ENCODE assay signal across 1 cellular context in the genomic region with DNA sequence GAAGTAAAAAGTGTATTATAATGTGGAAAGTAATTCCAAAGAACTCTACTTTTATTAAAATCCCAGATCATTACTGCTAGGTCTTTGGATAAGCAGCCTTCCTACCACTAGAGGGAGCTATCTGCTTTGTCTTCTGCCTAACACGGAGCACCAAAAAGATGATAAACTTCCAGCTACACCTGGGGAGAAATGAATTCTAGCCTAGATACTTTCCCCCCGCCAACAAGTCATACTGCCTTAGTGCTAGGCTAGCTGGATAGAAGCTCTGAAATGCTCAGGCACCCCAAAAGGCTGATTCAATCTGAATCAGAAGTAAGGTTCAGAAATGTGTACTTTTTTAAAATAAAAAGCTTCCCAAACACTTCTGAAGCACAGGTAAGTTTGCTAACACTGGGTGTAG.
TF ChIP-seq lines count a peak whose summit lies in the region.

No MANE protein-coding gene starts in this region.

TF ChIP-seq in HepG2, 621 proteins besides CTCF, POLR2A, EP300 and RAD21:
- TF ChIP-seq, protein P1, sequence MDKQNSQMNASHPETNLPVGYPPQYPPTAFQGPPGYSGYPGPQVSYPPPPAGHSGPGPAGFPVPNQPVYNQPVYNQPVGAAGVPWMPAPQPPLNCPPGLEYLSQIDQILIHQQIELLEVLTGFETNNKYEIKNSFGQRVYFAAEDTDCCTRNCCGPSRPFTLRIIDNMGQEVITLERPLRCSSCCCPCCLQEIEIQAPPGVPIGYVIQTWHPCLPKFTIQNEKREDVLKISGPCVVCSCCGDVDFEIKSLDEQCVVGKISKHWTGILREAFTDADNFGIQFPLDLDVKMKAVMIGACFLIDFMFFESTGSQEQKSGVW (CRISPR knock-in tag; IDR thresholded peaks at IDR 0.05; ENCODE audit: borderline replicate concordance) = no peak
- TF ChIP-seq HMGA1 (CRISPR knock-in tag; conservative IDR thresholded peaks at IDR 0.05) (no peak), KLF11 (CRISPR knock-in tag; IDR thresholded peaks at IDR 0.05) (no peak), GFI1 (CRISPR knock-in tag; IDR thresholded peaks at IDR 0.05; ENCODE audit: borderline replicate concordance) (no peak), SMC3 (IDR thresholded peaks at IDR 0.05; ENCODE audit: low read length) (peak; percentile 77), MBD4 (IDR thresholded peaks at IDR 0.05; ENCODE audit: borderline replicate concordance, low read length) (no peak), SIN3A (IDR thresholded peaks at IDR 0.05; ENCODE audit: borderline replicate concordance, low read depth, low read length) (no peak), PCBP2 (optimal IDR thresholded peaks at IDR 0.05; ENCODE audit: low read depth, low read length, poor library complexity, severe bottlenecking) (no peak), SNRNP70 (IDR thresholded peaks at IDR 0.05; ENCODE audit: low read depth, low read length) (no peak), TEAD3 (CRISPR knock-in tag; optimal IDR thresholded peaks at IDR 0.05; ENCODE audit: borderline replicate concordance) (peak; percentile 24), FOSL2 (CRISPR knock-in tag; IDR thresholded peaks at IDR 0.05) (no peak), FOXK1 (CRISPR knock-in tag; IDR thresholded peaks at IDR 0.05; ENCODE audit: borderline replicate concordance, low read depth) (no peak), ZNF558 (CRISPR knock-in tag; IDR thresholded peaks at IDR 0.05; ENCODE audit: borderline replicate concordance) (no peak), ZNF343 (CRISPR knock-in tag; IDR thresholded peaks at IDR 0.05) (no peak), NPAS2 (CRISPR knock-in tag; IDR thresholded peaks at IDR 0.05; ENCODE audit: borderline replicate concordance) (no peak), ZNF589 (CRISPR knock-in tag; conservative IDR thresholded peaks at IDR 0.05) (no peak), PAWR (CRISPR knock-in tag; IDR thresholded peaks at IDR 0.05; ENCODE audit: borderline replicate concordance) (no peak), ZNF761 (CRISPR knock-in tag; conservative IDR thresholded peaks at IDR 0.05) (no peak), IRF2 (CRISPR knock-in tag; IDR thresholded peaks at IDR 0.05) (no peak), HMG20B (CRISPR knock-in tag; conservative IDR thresholded peaks at IDR 0.05) (no peak), STAG1 (CRISPR knock-in tag; IDR thresholded peaks at IDR 0.05) (peak; percentile 85), FLYWCH1 (CRISPR knock-in tag; IDR thresholded peaks at IDR 0.05) (no peak), PRPF4 (IDR thresholded peaks at IDR 0.05; ENCODE audit: low read depth, low read length, poor library complexity, severe bottlenecking) (no peak), PHF21A (CRISPR knock-in tag; IDR thresholded peaks at IDR 0.05) (no peak), AGO1 (IDR thresholded peaks at IDR 0.05; ENCODE audit: low read depth, low read length, poor library complexity, severe bottlenecking) (no peak)
- TF ChIP-seq, protein P2, sequence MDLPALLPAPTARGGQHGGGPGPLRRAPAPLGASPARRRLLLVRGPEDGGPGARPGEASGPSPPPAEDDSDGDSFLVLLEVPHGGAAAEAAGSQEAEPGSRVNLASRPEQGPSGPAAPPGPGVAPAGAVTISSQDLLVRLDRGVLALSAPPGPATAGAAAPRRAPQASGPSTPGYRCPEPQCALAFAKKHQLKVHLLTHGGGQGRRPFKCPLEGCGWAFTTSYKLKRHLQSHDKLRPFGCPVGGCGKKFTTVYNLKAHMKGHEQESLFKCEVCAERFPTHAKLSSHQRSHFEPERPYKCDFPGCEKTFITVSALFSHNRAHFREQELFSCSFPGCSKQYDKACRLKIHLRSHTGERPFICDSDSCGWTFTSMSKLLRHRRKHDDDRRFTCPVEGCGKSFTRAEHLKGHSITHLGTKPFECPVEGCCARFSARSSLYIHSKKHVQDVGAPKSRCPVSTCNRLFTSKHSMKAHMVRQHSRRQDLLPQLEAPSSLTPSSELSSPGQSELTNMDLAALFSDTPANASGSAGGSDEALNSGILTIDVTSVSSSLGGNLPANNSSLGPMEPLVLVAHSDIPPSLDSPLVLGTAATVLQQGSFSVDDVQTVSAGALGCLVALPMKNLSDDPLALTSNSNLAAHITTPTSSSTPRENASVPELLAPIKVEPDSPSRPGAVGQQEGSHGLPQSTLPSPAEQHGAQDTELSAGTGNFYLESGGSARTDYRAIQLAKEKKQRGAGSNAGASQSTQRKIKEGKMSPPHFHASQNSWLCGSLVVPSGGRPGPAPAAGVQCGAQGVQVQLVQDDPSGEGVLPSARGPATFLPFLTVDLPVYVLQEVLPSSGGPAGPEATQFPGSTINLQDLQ (CRISPR knock-in tag; IDR thresholded peaks at IDR 0.05) = no peak
- TF ChIP-seq, protein P3, sequence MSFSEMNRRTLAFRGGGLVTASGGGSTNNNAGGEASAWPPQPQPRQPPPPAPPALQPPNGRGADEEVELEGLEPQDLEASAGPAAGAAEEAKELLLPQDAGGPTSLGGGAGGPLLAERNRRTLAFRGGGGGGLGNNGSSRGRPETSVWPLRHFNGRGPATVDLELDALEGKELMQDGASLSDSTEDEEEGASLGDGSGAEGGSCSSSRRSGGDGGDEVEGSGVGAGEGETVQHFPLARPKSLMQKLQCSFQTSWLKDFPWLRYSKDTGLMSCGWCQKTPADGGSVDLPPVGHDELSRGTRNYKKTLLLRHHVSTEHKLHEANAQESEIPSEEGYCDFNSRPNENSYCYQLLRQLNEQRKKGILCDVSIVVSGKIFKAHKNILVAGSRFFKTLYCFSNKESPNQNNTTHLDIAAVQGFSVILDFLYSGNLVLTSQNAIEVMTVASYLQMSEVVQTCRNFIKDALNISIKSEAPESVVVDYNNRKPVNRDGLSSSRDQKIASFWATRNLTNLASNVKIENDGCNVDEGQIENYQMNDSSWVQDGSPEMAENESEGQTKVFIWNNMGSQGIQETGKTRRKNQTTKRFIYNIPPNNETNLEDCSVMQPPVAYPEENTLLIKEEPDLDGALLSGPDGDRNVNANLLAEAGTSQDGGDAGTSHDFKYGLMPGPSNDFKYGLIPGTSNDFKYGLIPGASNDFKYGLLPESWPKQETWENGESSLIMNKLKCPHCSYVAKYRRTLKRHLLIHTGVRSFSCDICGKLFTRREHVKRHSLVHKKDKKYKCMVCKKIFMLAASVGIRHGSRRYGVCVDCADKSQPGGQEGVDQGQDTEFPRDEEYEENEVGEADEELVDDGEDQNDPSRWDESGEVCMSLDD (CRISPR knock-in tag; IDR thresholded peaks at IDR 0.05; ENCODE audit: borderline replicate concordance) = no peak
- TF ChIP-seq, protein P4, sequence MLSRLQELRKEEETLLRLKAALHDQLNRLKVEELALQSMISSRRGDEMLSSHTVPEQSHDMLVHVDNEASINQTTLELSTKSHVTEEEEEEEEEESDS (CRISPR knock-in tag; IDR thresholded peaks at IDR 0.05; ENCODE audit: borderline replicate concordance) = no peak
- TF ChIP-seq, protein P5, sequence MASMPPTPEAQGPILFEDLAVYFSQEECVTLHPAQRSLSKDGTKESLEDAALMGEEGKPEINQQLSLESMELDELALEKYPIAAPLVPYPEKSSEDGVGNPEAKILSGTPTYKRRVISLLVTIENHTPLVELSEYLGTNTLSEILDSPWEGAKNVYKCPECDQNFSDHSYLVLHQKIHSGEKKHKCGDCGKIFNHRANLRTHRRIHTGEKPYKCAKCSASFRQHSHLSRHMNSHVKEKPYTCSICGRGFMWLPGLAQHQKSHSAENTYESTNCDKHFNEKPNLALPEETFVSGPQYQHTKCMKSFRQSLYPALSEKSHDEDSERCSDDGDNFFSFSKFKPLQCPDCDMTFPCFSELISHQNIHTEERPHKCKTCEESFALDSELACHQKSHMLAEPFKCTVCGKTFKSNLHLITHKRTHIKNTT (CRISPR knock-in tag; IDR thresholded peaks at IDR 0.05) = no peak
- TF ChIP-seq, protein P6, sequence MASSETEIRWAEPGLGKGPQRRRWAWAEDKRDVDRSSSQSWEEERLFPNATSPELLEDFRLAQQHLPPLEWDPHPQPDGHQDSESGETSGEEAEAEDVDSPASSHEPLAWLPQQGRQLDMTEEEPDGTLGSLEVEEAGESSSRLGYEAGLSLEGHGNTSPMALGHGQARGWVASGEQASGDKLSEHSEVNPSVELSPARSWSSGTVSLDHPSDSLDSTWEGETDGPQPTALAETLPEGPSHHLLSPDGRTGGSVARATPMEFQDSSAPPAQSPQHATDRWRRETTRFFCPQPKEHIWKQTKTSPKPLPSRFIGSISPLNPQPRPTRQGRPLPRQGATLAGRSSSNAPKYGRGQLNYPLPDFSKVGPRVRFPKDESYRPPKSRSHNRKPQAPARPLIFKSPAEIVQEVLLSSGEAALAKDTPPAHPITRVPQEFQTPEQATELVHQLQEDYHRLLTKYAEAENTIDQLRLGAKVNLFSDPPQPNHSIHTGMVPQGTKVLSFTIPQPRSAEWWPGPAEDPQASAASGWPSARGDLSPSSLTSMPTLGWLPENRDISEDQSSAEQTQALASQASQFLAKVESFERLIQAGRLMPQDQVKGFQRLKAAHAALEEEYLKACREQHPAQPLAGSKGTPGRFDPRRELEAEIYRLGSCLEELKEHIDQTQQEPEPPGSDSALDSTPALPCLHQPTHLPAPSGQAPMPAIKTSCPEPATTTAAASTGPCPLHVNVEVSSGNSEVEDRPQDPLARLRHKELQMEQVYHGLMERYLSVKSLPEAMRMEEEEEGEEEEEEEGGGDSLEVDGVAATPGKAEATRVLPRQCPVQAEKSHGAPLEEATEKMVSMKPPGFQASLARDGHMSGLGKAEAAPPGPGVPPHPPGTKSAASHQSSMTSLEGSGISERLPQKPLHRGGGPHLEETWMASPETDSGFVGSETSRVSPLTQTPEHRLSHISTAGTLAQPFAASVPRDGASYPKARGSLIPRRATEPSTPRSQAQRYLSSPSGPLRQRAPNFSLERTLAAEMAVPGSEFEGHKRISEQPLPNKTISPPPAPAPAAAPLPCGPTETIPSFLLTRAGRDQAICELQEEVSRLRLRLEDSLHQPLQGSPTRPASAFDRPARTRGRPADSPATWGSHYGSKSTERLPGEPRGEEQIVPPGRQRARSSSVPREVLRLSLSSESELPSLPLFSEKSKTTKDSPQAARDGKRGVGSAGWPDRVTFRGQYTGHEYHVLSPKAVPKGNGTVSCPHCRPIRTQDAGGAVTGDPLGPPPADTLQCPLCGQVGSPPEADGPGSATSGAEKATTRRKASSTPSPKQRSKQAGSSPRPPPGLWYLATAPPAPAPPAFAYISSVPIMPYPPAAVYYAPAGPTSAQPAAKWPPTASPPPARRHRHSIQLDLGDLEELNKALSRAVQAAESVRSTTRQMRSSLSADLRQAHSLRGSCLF (CRISPR knock-in tag; IDR thresholded peaks at IDR 0.05; ENCODE audit: borderline replicate concordance) = no peak
- TF ChIP-seq, protein P7, sequence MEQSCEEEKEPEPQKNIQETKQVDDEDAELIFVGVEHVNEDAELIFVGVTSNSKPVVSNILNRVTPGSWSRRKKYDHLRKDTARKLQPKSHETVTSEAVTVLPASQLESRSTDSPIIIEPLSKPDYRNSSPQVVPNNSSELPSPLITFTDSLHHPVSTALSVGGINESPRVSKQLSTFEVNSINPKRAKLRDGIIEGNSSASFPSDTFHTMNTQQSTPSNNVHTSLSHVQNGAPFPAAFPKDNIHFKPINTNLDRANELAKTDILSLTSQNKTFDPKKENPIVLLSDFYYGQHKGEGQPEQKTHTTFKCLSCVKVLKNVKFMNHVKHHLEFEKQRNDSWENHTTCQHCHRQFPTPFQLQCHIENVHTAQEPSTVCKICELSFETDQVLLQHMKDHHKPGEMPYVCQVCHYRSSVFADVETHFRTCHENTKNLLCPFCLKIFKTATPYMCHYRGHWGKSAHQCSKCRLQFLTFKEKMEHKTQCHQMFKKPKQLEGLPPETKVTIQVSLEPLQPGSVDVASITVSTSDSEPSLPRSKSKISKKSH (CRISPR knock-in tag; IDR thresholded peaks at IDR 0.05; ENCODE audit: borderline replicate concordance) = no peak
- TF ChIP-seq, protein P8, sequence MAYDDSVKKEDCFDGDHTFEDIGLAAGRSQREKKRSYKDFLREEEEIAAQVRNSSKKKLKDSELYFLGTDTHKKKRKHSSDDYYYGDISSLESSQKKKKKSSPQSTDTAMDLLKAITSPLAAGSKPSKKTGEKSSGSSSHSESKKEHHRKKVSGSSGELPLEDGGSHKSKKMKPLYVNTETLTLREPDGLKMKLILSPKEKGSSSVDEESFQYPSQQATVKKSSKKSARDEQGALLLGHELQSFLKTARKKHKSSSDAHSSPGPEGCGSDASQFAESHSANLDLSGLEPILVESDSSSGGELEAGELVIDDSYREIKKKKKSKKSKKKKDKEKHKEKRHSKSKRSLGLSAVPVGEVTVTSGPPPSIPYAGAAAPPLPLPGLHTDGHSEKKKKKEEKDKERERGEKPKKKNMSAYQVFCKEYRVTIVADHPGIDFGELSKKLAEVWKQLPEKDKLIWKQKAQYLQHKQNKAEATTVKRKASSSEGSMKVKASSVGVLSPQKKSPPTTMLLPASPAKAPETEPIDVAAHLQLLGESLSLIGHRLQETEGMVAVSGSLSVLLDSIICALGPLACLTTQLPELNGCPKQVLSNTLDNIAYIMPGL (CRISPR knock-in tag; IDR thresholded peaks at IDR 0.05; ENCODE audit: borderline replicate concordance in 1 of 2, low read depth in 1 of 2) = 0 out of 4 replicates have a peak, but pooled peaks of 1 of the 2 experiments have one; percentile 28
